In the genomic region with DNA sequence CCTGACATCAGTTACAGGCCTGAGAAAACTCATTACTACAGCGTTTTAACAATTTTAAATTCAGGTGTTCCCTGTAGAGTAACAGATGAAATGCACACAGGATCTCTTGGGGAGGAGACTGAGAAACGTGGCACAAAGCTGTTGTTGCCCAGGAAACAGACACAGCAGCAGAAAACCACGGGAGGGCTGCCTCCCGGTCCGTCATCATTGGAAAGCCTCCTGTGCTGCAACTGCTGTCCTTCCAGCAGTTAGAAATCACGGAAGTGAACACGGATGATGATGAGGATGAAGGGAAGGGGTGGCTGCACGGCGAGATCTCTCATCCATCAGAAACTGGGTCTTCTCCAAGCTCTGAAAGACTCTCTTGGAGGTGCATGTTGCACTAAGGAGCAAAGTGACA, we compare ENCODE assay signal across 1 cellular context.
TF ChIP-seq lines count a peak whose summit lies in the region.

No MANE protein-coding gene starts in this region.

TF ChIP-seq in H1, 55 proteins besides CTCF, POLR2A, EP300 and RAD21 (continued from another document):
- TF ChIP-seq, protein P1, sequence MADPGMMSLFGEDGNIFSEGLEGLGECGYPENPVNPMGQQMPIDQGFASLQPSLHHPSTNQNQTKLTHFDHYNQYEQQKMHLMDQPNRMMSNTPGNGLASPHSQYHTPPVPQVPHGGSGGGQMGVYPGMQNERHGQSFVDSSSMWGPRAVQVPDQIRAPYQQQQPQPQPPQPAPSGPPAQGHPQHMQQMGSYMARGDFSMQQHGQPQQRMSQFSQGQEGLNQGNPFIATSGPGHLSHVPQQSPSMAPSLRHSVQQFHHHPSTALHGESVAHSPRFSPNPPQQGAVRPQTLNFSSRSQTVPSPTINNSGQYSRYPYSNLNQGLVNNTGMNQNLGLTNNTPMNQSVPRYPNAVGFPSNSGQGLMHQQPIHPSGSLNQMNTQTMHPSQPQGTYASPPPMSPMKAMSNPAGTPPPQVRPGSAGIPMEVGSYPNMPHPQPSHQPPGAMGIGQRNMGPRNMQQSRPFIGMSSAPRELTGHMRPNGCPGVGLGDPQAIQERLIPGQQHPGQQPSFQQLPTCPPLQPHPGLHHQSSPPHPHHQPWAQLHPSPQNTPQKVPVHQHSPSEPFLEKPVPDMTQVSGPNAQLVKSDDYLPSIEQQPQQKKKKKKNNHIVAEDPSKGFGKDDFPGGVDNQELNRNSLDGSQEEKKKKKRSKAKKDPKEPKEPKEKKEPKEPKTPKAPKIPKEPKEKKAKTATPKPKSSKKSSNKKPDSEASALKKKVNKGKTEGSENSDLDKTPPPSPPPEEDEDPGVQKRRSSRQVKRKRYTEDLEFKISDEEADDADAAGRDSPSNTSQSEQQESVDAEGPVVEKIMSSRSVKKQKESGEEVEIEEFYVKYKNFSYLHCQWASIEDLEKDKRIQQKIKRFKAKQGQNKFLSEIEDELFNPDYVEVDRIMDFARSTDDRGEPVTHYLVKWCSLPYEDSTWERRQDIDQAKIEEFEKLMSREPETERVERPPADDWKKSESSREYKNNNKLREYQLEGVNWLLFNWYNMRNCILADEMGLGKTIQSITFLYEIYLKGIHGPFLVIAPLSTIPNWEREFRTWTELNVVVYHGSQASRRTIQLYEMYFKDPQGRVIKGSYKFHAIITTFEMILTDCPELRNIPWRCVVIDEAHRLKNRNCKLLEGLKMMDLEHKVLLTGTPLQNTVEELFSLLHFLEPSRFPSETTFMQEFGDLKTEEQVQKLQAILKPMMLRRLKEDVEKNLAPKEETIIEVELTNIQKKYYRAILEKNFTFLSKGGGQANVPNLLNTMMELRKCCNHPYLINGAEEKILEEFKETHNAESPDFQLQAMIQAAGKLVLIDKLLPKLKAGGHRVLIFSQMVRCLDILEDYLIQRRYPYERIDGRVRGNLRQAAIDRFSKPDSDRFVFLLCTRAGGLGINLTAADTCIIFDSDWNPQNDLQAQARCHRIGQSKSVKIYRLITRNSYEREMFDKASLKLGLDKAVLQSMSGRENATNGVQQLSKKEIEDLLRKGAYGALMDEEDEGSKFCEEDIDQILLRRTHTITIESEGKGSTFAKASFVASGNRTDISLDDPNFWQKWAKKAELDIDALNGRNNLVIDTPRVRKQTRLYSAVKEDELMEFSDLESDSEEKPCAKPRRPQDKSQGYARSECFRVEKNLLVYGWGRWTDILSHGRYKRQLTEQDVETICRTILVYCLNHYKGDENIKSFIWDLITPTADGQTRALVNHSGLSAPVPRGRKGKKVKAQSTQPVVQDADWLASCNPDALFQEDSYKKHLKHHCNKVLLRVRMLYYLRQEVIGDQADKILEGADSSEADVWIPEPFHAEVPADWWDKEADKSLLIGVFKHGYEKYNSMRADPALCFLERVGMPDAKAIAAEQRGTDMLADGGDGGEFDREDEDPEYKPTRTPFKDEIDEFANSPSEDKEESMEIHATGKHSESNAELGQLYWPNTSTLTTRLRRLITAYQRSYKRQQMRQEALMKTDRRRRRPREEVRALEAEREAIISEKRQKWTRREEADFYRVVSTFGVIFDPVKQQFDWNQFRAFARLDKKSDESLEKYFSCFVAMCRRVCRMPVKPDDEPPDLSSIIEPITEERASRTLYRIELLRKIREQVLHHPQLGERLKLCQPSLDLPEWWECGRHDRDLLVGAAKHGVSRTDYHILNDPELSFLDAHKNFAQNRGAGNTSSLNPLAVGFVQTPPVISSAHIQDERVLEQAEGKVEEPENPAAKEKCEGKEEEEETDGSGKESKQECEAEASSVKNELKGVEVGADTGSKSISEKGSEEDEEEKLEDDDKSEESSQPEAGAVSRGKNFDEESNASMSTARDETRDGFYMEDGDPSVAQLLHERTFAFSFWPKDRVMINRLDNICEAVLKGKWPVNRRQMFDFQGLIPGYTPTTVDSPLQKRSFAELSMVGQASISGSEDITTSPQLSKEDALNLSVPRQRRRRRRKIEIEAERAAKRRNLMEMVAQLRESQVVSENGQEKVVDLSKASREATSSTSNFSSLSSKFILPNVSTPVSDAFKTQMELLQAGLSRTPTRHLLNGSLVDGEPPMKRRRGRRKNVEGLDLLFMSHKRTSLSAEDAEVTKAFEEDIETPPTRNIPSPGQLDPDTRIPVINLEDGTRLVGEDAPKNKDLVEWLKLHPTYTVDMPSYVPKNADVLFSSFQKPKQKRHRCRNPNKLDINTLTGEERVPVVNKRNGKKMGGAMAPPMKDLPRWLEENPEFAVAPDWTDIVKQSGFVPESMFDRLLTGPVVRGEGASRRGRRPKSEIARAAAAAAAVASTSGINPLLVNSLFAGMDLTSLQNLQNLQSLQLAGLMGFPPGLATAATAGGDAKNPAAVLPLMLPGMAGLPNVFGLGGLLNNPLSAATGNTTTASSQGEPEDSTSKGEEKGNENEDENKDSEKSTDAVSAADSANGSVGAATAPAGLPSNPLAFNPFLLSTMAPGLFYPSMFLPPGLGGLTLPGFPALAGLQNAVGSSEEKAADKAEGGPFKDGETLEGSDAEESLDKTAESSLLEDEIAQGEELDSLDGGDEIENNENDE (IDR thresholded peaks at IDR 0.05; ENCODE audit: insufficient replicate concordance, low read length): no peak
- TF ChIP-seq CBX8 (IDR thresholded peaks at IDR 0.05; ENCODE audit: borderline replicate concordance, low read depth, low read length) (no peak), CTBP2 (IDR thresholded peaks at IDR 0.05; ENCODE audit: borderline replicate concordance, insufficient read depth, insufficient read length, low read length) (no peak), GABPA (IDR thresholded peaks at IDR 0.05; ENCODE audit: borderline replicate concordance, insufficient read depth, low read length) (no peak), JUND (IDR thresholded peaks at IDR 0.05; ENCODE audit: low read length) (no peak), RBBP5 (IDR thresholded peaks at IDR 0.05; ENCODE audit: borderline replicate concordance, low read depth, low read length) (no peak), POU5F1 (IDR thresholded peaks at IDR 0.05; ENCODE audit: low read depth, low read length) (no peak), SP2 (IDR thresholded peaks at IDR 0.05; ENCODE audit: low read length) (no peak), TAF1 (IDR thresholded peaks at IDR 0.05; ENCODE audit: low read depth, low read length) (no peak)
